1 cellular context compared by ENCODE assay signal in genomic region chr10:19750972-19751371, GRCh38.
TF ChIP-seq lines count a peak whose summit lies in the region.

No MANE protein-coding gene starts in this region.

TF ChIP-seq in IMR-90, 13 proteins besides CTCF, POLR2A, EP300 and RAD21 (continued from another document):
- TF ChIP-seq, protein P1, sequence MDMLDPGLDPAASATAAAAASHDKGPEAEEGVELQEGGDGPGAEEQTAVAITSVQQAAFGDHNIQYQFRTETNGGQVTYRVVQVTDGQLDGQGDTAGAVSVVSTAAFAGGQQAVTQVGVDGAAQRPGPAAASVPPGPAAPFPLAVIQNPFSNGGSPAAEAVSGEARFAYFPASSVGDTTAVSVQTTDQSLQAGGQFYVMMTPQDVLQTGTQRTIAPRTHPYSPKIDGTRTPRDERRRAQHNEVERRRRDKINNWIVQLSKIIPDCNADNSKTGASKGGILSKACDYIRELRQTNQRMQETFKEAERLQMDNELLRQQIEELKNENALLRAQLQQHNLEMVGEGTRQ (IDR thresholded peaks at IDR 0.05; ENCODE audit: low read depth, low read length), result no peak
- TF ChIP-seq RFX5 (IDR thresholded peaks at IDR 0.05; ENCODE audit: low read depth, low read length) (no peak), MAFK (IDR thresholded peaks at IDR 0.05; ENCODE audit: low read depth, low read length) (peak; percentile 51), CEBPB (IDR thresholded peaks at IDR 0.05; ENCODE audit: low read depth, low read length) (no peak)
TF ChIP-seq in IMR-90: peak in this region for 1.
